In the genomic region with DNA sequence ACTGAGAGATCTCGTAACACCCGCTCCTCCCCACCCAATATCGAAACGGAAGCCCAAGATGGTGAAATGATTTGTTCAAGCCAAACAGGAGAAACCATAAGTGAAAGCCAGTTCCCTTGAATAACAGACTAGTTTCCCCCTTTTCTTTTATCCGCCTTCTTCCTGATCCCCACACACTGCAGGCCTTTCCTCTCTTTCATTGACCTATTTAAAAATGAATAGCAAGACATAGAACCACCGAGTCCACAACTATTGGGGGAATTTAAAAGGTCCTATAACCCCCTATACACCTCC, we compare ENCODE assay signal across 8 cellular contexts. TPM values are rescaled to one million over a fixed set of nuclear protein-coding genes. Genes with fewer than 3 reads are reported as not detected.
DNase-seq lines count a peak whose midpoint lies in the region; FAIRE-seq and TF ChIP-seq lines count a peak whose summit lies in the region.

No MANE protein-coding gene starts in this region.

- H3K36me3 ChIP-seq in DOHH2 (ENCODE audit: control insufficient read depth, low read length) (peaks cover 31% of the 10 kb centered on the region), OCI-LY1 (ENCODE audit: insufficient read depth, low read length) (peaks cover 27% of the 10 kb centered on the region), endothelial cell of umbilical vein (ENCODE audit: control insufficient read depth in 2 of 2, extremely low read depth in 1 of 2, insufficient read depth in 2 of 2, low read length in 2 of 2) (peaks cover 0 to 4% of the 10 kb centered on the region in 2 experiments), ovary (no peaks in the 10 kb centered on the region)

- CTCF ChIA-PET in endothelial cell of umbilical vein (lab: Charles Lee): interaction anchor here (1.1 to 1.6 kb wide), 5 partner anchors 12 to 153 kb away, joined by 3 to 9 read pairs (median 3); no protein-coding TSS in a partner anchor

- H3K9me2 ChIP-seq in DOHH2 (replicated peaks; ENCODE audit: control insufficient read depth, low read length) (no peaks in the 10 kb centered on the region), OCI-LY1 (ENCODE audit: low read depth, low read length) (no peaks in the 10 kb centered on the region)

- dilution Hi-C loops in endothelial cell of umbilical vein (cut with MboI; ENCODE audit: extremely low pct_ligation_motif_present, low sequenced_read_pairs): no loop called here

- H3K4me1 ChIP-seq in DOHH2 (ENCODE audit: control insufficient read depth, low read length) (peaks cover 16% of the 10 kb centered on the region), OCI-LY1 (ENCODE audit: insufficient read depth, low read length, severe bottlenecking) (peaks cover 18% of the 10 kb centered on the region), endothelial cell of umbilical vein (ENCODE audit: control insufficient read depth, extremely low read depth, insufficient read depth, low read length) (peaks cover 15% of the 10 kb centered on the region), ovary (ENCODE audit: insufficient read depth) (peaks cover 2% of the 10 kb centered on the region)

- H3K4me2 ChIP-seq in DOHH2 (ENCODE audit: low read length) (peak overlapping the region; percentile 66), OCI-LY1 (ENCODE audit: low read length) (peak overlapping the region; percentile 91), endothelial cell of umbilical vein (ENCODE audit: insufficient read depth, low read length) (peak overlapping the region; percentile 80)

- H3F3A ChIP-seq in DOHH2 (ENCODE audit: control insufficient read depth, insufficient read depth) (peaks cover 6% of the 10 kb centered on the region), OCI-LY1 (ENCODE audit: insufficient read depth, low read length) (no peaks in the 10 kb centered on the region)

- no peaks in the 10 kb centered on the region for H4K20me1 ChIP-seq in DOHH2 (ENCODE audit: control insufficient read depth, insufficient read depth, low read depth, low read length)
- H4K20me1 ChIP-seq in OCI-LY1 (ENCODE audit: insufficient read depth, low read length): no peaks in the 10 kb centered on the region
- H4K20me1 ChIP-seq in endothelial cell of umbilical vein (replicated peaks; ENCODE audit: control insufficient read depth, extremely low read depth, insufficient read depth, low read length): no peaks in the 10 kb centered on the region

- TF ChIP-seq POLR2A in endothelial cell of umbilical vein (IDR thresholded peaks at IDR 0.05; ENCODE audit: low read depth, low read length) (no peak), ovary (IDR thresholded peaks at IDR 0.05) (no peak)

- intact Hi-C loops in endothelial cell of umbilical vein (cut with micrococcal nuclease) (loop anchor here (1.0 to 2.0 kb wide), 6 partner anchors 41 to 416 kb away; a partner anchor contains a TSS), ovary (cut with DNase I) (loop anchor here in 3 of 4 donors (10.0 kb wide), 2 partner anchors 103 to 183 kb away; a partner anchor contains a TSS)

- no peaks in the 10 kb centered on the region for H3K9me3 ChIP-seq in DOHH2 (ENCODE audit: control insufficient read depth, insufficient read depth, low read length)
- H3K9me3 ChIP-seq in OCI-LY1 (ENCODE audit: low read length): no peaks in the 10 kb centered on the region
- no peaks in the 10 kb centered on the region for H3K9me3 ChIP-seq in endothelial cell of umbilical vein (replicated peaks; ENCODE audit: control insufficient read depth, insufficient read depth, low read length)
- no peaks in the 10 kb centered on the region for H3K9me3 ChIP-seq in ovary

- H3K4me3 ChIP-seq in DOHH2 (ENCODE audit: low read length) (peak overlapping the region; percentile 95), OCI-LY1 (ENCODE audit: low read depth, low read length, poor library complexity, severe bottlenecking) (peak overlapping the region; percentile 84), endothelial cell of umbilical vein (replicated peaks in 1 of 3; ENCODE audit: insufficient read depth in 1 of 3, low read depth in 1 of 3, low read length in 3 of 3) (peak overlapping the region; percentile 71 to 88 (median 75)), ovary (peak overlapping the region; percentile 85)

- DNase-seq in endothelial cell of umbilical vein (ENCODE audit: low read depth, low spot score) (no peak), ovary (no peak), dermis blood vessel endothelial cell (no peak), HuH-7 (ENCODE audit: low spot score) (no peak), NAMALWA (ENCODE audit: low spot score) (no peak), NCI-H2029 treated with DMSO at 0.1 percent for 48 hours (lab: John Stamatoyannopoulos, UW) (no peak)

- 8 to 11% (median 10%) methylated on average over 6 of the region's 6 CpGs for WGBS in ovary, 3 donors

- TF ChIP-seq EP300 in ovary (IDR thresholded peaks at IDR 0.05): no peak

- peak overlapping the region; percentile 93 for H3K9ac ChIP-seq in OCI-LY1 (ENCODE audit: low read length)
- peak overlapping the region; percentile 86 for H3K9ac ChIP-seq in endothelial cell of umbilical vein (replicated peaks; ENCODE audit: extremely low read depth, insufficient read depth, low read length)

- H3K27me3 ChIP-seq in DOHH2 (ENCODE audit: control insufficient read depth, low read length) (no peaks in the 10 kb centered on the region), OCI-LY1 (ENCODE audit: insufficient read depth, low read length) (no peaks in the 10 kb centered on the region), endothelial cell of umbilical vein (ENCODE audit: control insufficient read depth in 2 of 2, insufficient read depth in 2 of 2, low read length in 2 of 2) (no peaks in the 10 kb centered on the region), ovary (no peaks in the 10 kb centered on the region)

- POLR2A ChIA-PET in endothelial cell of umbilical vein (lab: Charles Lee): interaction anchor here (0.5 kb wide), 1 partner anchor 40 kb away, joined by 3 read pairs; no protein-coding TSS in a partner anchor

- no peaks in the 10 kb centered on the region for H3K9me1 ChIP-seq in endothelial cell of umbilical vein (replicated peaks; ENCODE audit: control insufficient read depth, extremely low read depth, insufficient read depth, low read length)

- peaks cover 22% of the 10 kb centered on the region for H3K79me2 ChIP-seq in DOHH2 (ENCODE audit: control insufficient read depth, low read length)
- peaks cover 14% of the 10 kb centered on the region; the same call in 1 of the 2 replicates for H3K79me2 ChIP-seq in OCI-LY1 (ENCODE audit: insufficient read depth, low read length)
- H3K79me2 ChIP-seq in endothelial cell of umbilical vein (ENCODE audit: control insufficient read depth, insufficient read depth, low read length): peaks cover 4% of the 10 kb centered on the region

- H3K27ac ChIP-seq in DOHH2 (ENCODE audit: low read depth, low read length) (peak overlapping the region; percentile 82), OCI-LY1 (ENCODE audit: low read depth, low read length, poor library complexity, severe bottlenecking) (peak overlapping the region; percentile 76), endothelial cell of umbilical vein (ENCODE audit: insufficient read depth, low read depth, low read length) (peak overlapping the region; percentile 61), ovary (peak overlapping the region in 1 of 2 donors; percentile 70)

- TF ChIP-seq CTCF in DOHH2 (IDR thresholded peaks at IDR 0.05; ENCODE audit: low read depth, low read length, poor library complexity, severe bottlenecking) (no peak), OCI-LY1 (IDR thresholded peaks at IDR 0.05; ENCODE audit: low read length) (no peak), endothelial cell of umbilical vein (IDR thresholded peaks at IDR 0.05; ENCODE audit: extremely low read depth in 1 of 2, insufficient read depth in 1 of 2, low read depth in 1 of 2, low read length in 2 of 2) (no peak), ovary (IDR thresholded peaks at IDR 0.05) (no peak)

- H2AFZ ChIP-seq in OCI-LY1 (ENCODE audit: low read length): peak overlapping the region; percentile 95
- peak overlapping the region; percentile 95 for H2AFZ ChIP-seq in endothelial cell of umbilical vein (ENCODE audit: low read depth, low read length)

- no peak for FAIRE-seq in endothelial cell of umbilical vein (lab: Jason Lieb, UNC)

- TSS peak; percentile 94 for BruUV-seq in endothelial cell of umbilical vein (replicated peaks; lab: Mats Ljungman, UMichigan)

RNA-seq across cellular contexts. Expression of a gene that starts 0.4 kb away (rescaled TPM):
- total RNA-seq in endothelial cell of umbilical vein (31.3 and 37.6 TPM in 2 replicates), ovary (10 to 100 TPM; 12.4 to 30.6 (median 24.0) TPM), dermis blood vessel endothelial cell (18.9 TPM in 2 replicates)
- polyA plus RNA-seq in endothelial cell of umbilical vein (15.3 and 19.8 TPM in 2 replicates), ovary (10 to 100 TPM; 26.9 to 42.2 TPM)
- 29.5 and 31.5 TPM in 2 replicates for polyA plus RNA-seq in endothelial cell of umbilical vein (2011; cell fraction: cytosol; rRNA removed)
- 7.1 and 10.8 TPM in 2 replicates for polyA plus RNA-seq in endothelial cell of umbilical vein (2011; cell fraction: nucleus; rRNA removed)
- 34.2 and 44.9 TPM in 2 replicates for polyA plus RNA-seq in endothelial cell of umbilical vein (2012)
- 9.2 and 9.8 TPM in 2 replicates for polyA minus RNA-seq in endothelial cell of umbilical vein
- 19.5 TPM for polyA minus RNA-seq in endothelial cell of umbilical vein (2011; cell fraction: cytosol; rRNA and poly(A)+ RNA removed)
- 11.0 and 11.2 TPM in 2 replicates for polyA minus RNA-seq in endothelial cell of umbilical vein (2011; cell fraction: nucleus; rRNA and poly(A)+ RNA removed)

RNA-seq across cellular contexts. Expression of a gene that starts 17.2 kb away (rescaled TPM):
- total RNA-seq in endothelial cell of umbilical vein: 0.66 TPM in 1 of 2 replicates, not detected in the other
- polyA plus RNA-seq in endothelial cell of umbilical vein: 0.57 and 1.3 TPM in 2 replicates
- 0.17 and 0.32 TPM in 2 replicates for polyA plus RNA-seq in endothelial cell of umbilical vein (2011; cell fraction: cytosol; rRNA removed)
- polyA plus RNA-seq in endothelial cell of umbilical vein (2011; cell fraction: nucleus; rRNA removed): 1.7 and 2.5 TPM in 2 replicates
- 0.15 and 0.43 TPM in 2 replicates for polyA plus RNA-seq in endothelial cell of umbilical vein (2012)
- 0.42 and 1.6 TPM in 2 replicates for polyA minus RNA-seq in endothelial cell of umbilical vein
- polyA minus RNA-seq in endothelial cell of umbilical vein (2011; cell fraction: cytosol; rRNA and poly(A)+ RNA removed): not detected
- 0.67 and 3.5 TPM in 2 replicates for polyA minus RNA-seq in endothelial cell of umbilical vein (2011; cell fraction: nucleus; rRNA and poly(A)+ RNA removed)
- 1 to 10 TPM in 6 of 7 donors, under 1 TPM in 1; 0.83 to 5.0 (median 2.7) TPM for total RNA-seq in ovary
- 1 to 10 TPM; 3.0 to 4.6 TPM for polyA plus RNA-seq in ovary
- 0.33 and 1.7 TPM in 2 replicates for total RNA-seq in dermis blood vessel endothelial cell

RNA-seq across cellular contexts. Expression of a gene that starts 25.2 kb away (rescaled TPM):
- total RNA-seq in endothelial cell of umbilical vein (0.40 and 0.51 TPM in 2 replicates), ovary (10 to 100 TPM in 6 of 7 donors, 1 to 10 TPM in 1; 9.6 to 47.9 (median 16.1) TPM), dermis blood vessel endothelial cell (0.14 and 0.34 TPM in 2 replicates)
- polyA plus RNA-seq in endothelial cell of umbilical vein (0.54 and 1.0 TPM in 2 replicates), ovary (1 to 10 TPM; 5.3 to 7.3 TPM)
- 0.43 and 0.49 TPM in 2 replicates for polyA plus RNA-seq in endothelial cell of umbilical vein (2011; cell fraction: cytosol; rRNA removed)
- polyA plus RNA-seq in endothelial cell of umbilical vein (2011; cell fraction: nucleus; rRNA removed): 3.8 and 5.8 TPM in 2 replicates
- polyA plus RNA-seq in endothelial cell of umbilical vein (2012): not detected in 2 replicates
- 1.1 and 2.2 TPM in 2 replicates for polyA minus RNA-seq in endothelial cell of umbilical vein
- not detected for polyA minus RNA-seq in endothelial cell of umbilical vein (2011; cell fraction: cytosol; rRNA and poly(A)+ RNA removed)
- 2.6 and 4.1 TPM in 2 replicates for polyA minus RNA-seq in endothelial cell of umbilical vein (2011; cell fraction: nucleus; rRNA and poly(A)+ RNA removed)
